Comparison of ENCODE assay signal across 8 cellular contexts in the genomic region with DNA sequence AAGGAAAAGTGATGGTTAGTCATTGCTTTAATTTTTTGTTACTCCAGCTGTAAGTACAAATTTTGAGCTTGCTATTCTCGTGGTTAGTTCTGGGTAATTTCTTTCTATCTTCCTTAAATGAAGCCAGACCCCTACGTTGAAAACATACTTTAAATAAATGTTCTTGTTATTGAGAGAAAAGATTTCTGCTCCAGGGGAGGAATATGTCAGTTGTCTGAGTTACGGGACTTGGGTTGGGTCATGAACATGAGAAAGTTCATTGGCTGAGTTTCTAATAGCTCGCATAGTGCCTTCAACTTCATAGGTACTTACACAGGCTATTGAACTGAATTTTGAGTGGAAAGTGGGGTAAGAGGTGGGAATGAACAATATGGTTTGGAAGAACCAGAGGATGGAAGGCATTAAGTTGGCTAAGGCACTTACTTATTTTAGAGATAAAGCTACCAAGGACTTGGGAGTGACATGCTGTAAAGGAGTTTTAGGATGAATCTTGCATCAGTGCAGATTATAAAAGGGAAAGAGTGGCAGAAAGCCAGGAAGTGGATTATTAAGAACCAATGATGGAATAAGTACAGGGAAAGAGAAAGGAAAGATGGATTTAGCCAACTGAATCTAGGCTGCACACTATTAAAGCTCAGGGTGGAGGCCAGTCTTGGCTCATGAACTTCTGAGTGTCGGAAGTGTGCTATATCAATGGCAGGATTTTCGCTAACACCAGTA. TPM values are rescaled to one million over a fixed set of nuclear protein-coding genes. Genes with fewer than 3 reads are reported as not detected.
DNase-seq lines count a peak whose midpoint lies in the region; ATAC-seq and TF ChIP-seq lines count a peak whose summit lies in the region.

No MANE protein-coding gene starts in this region.

- POLR2A ChIA-PET in AG04450 (lab: Yijun Ruan, JAX): interaction anchor here (1.3 kb wide), 1 partner anchor 7 kb away, joined by 4 read pairs; no protein-coding TSS in a partner anchor
- POLR2A ChIA-PET in MCF 10A (lab: Yijun Ruan, JAX): interaction anchor here (0.6 to 6.3 kb wide), 11 partner anchors 8 to 1804 kb away, joined by 3 to 63 read pairs (median 3); partner anchors contain the start of gene RPL14

- H3K27ac Mint-ChIP-seq in MCF 10A (ENCODE audit: low read depth, unreplicated experiment): peak overlapping the region; percentile 96

- peaks cover 68% of the 10 kb centered on the region for H3K36me3 Mint-ChIP-seq in MCF 10A (ENCODE audit: insufficient read depth, unreplicated experiment)

- H2BK15ac ChIP-seq in mesendoderm (replicated peaks; ENCODE audit: low read depth): no peak overlapping the region

- no peak overlapping the region for H3K18ac ChIP-seq in mesendoderm (ENCODE audit: low read length)

- no CpG with 5 or more reads among the region's 6 CpGs for WGBS in mesendoderm (ENCODE audit: extremely low coverage, insufficient coverage, low lambda C conversion rate)

- H3K9me3 Mint-ChIP-seq in MCF 10A (ENCODE audit: unreplicated experiment): no peaks in the 10 kb centered on the region

- H3K27me3 ChIP-seq in AG04450 (ENCODE audit: control insufficient read depth, insufficient read depth, low read length) (no peaks in the 10 kb centered on the region), HL-60 (ENCODE audit: insufficient read depth, poor library complexity, severe bottlenecking) (no peaks in the 10 kb centered on the region), mesendoderm (ENCODE audit: insufficient read depth, low read length, poor library complexity) (no peaks in the 10 kb centered on the region)

- H3K79me2 ChIP-seq in mesendoderm (ENCODE audit: control insufficient read depth, insufficient read depth, low read length): peaks cover 34% of the 10 kb centered on the region

- intact Hi-C loops in MCF 10A (cut with micrococcal nuclease): loop anchor here (2.0 to 10.0 kb wide), 2 partner anchors 23 to 907 kb away; no protein-coding TSS in a partner anchor

- H3K9ac ChIP-seq in mesendoderm (ENCODE audit: low read length): peak overlapping the region; percentile 100

- no peak overlapping the region for H2BK120ac ChIP-seq in mesendoderm (ENCODE audit: low read depth, low read length)

- ATAC-seq in GM21786 (IDR thresholded peaks at IDR 0.05; ENCODE audit: unreplicated experiment): no peak

- peak overlapping the region; percentile 97 for H3K4me2 ChIP-seq in mesendoderm (ENCODE audit: low read length)

- H3K9me3 ChIP-seq in AG04450 (ENCODE audit: control insufficient read depth, insufficient read depth, low read length): no peaks in the 10 kb centered on the region

- peaks cover 14% of the 10 kb centered on the region for H3K79me1 ChIP-seq in mesendoderm (ENCODE audit: low read length)

- no peak overlapping the region for H4K5ac ChIP-seq in mesendoderm (ENCODE audit: low read length)

- peaks cover 13% of the 10 kb centered on the region for H3K4me1 Mint-ChIP-seq in MCF 10A (ENCODE audit: insufficient read depth, unreplicated experiment)

- H3K4ac ChIP-seq in mesendoderm (ENCODE audit: low read depth, low read length): no peak overlapping the region

- peak overlapping the region; percentile 37 for H3K23ac ChIP-seq in mesendoderm (ENCODE audit: low read length)

- no peak overlapping the region for H2BK5ac ChIP-seq in mesendoderm (ENCODE audit: low read length)

- no peak for DNase-seq in AG04450 (ENCODE audit: low read depth, low spot score)
- DNase-seq in HL-60 (ENCODE audit: low read depth in 1 of 2, low spot score in 1 of 2): peak in 1 of 2 experiments; percentile 38
- peak; percentile 20 for DNase-seq in MCF 10A (ENCODE audit: unreplicated experiment)
- DNase-seq in mesendoderm: no peak
- no peak for DNase-seq in amygdala (lab: John Stamatoyannopoulos, UW)
- no peak for DNase-seq in stimulated activated CD4-positive, alpha-beta T cell treated with anti-CD3 and anti-CD28 coated beads, Interleukin-4, amount 100 ng/mL, for 4 hours
- no peak for DNase-seq in D341Med (ENCODE audit: low spot score)

- peak overlapping the region; percentile 80 for H3K4me3 Mint-ChIP-seq in MCF 10A (ENCODE audit: unreplicated experiment)

- no peak overlapping the region for H4K8ac ChIP-seq in mesendoderm (ENCODE audit: low read depth, low read length)

- peak overlapping the region; percentile 96 for H3K56ac ChIP-seq in mesendoderm (ENCODE audit: low read length)

- H3K36me3 ChIP-seq in mesendoderm (ENCODE audit: control insufficient read depth, insufficient read depth, low read length): peaks cover 25% of the 10 kb centered on the region

- CTCF ChIA-PET in AG04450 (lab: Charles Lee): interaction anchor here (0.7 to 2.8 kb wide), 4 partner anchors 9 to 38 kb away, joined by 3 to 12 read pairs (median 6); no protein-coding TSS in a partner anchor
- CTCF ChIA-PET in MCF 10A (lab: Yijun Ruan, JAX): interaction anchor here (0.7 to 3.3 kb wide), 5 partner anchors 9 to 91 kb away, joined by 3 to 21 read pairs (median 4); no protein-coding TSS in a partner anchor

- peaks cover 7% of the 10 kb centered on the region for H3K4me1 ChIP-seq in mesendoderm (ENCODE audit: control insufficient read depth, low read depth, low read length)

- no peak overlapping the region for H3K27ac ChIP-seq in AG04450 (ENCODE audit: low read depth, low read length)
- peak overlapping the region; percentile 94 for H3K27ac ChIP-seq in HL-60 (replicated peaks)
- H3K27ac ChIP-seq in mesendoderm (ENCODE audit: low read depth, low read length): peak overlapping the region; percentile 22

- H3K27me3 Mint-ChIP-seq in MCF 10A (ENCODE audit: insufficient read depth, unreplicated experiment): no peaks in the 10 kb centered on the region

- BruUV-seq in MCF 10A (replicated peaks; lab: Mats Ljungman, UMichigan): no TSS peak

- H3K4me3 ChIP-seq in AG04450 (ENCODE audit: low read depth, low read length): peak overlapping the region; percentile 85
- peak overlapping the region; percentile 75 for H3K4me3 ChIP-seq in HL-60 (replicated peaks; ENCODE audit: insufficient read depth, low read length)
- H3K4me3 ChIP-seq in mesendoderm (ENCODE audit: low read length): peak overlapping the region; percentile 94

- no peak for TF ChIP-seq CTCF in AG04450 (IDR thresholded peaks at IDR 0.05; ENCODE audit: low read depth, low read length)
- no peak for TF ChIP-seq CTCF in HL-60 (IDR thresholded peaks at IDR 0.05; ENCODE audit: insufficient read depth, low read length)
- no peak for TF ChIP-seq CTCF in MCF 10A (IDR thresholded peaks at IDR 0.05; ENCODE audit: unreplicated experiment)

- no peak overlapping the region for H2AK5ac ChIP-seq in mesendoderm (ENCODE audit: low read length)

RNA-seq across cellular contexts. Expression of gene RPSA, which starts 1.4 kb away (rescaled TPM):
- 3,266 and 3,502 TPM in 2 replicates for polyA plus RNA-seq in AG04450 (2011; rRNA removed)
- polyA minus RNA-seq in AG04450 (2011; rRNA and poly(A)+ RNA removed): 900 and 1,062 TPM in 2 replicates
- total RNA-seq in MCF 10A (2022): 1,984 and 2,115 TPM in 2 replicates
- polyA plus RNA-seq in mesendoderm (2013, experiment 1 of 2): 2,947 TPM
- polyA plus RNA-seq in mesendoderm (2013, experiment 2 of 2): 2,912 TPM

RNA-seq across cellular contexts. Expression of gene SLC25A38, which starts 24.8 kb away (rescaled TPM):
- 33.1 and 34.7 TPM in 2 replicates for polyA plus RNA-seq in AG04450 (2011; rRNA removed)
- 27.2 and 30.8 TPM in 2 replicates for polyA minus RNA-seq in AG04450 (2011; rRNA and poly(A)+ RNA removed)
- total RNA-seq in MCF 10A (2022): 37.6 and 45.9 TPM in 2 replicates
- polyA plus RNA-seq in mesendoderm (2013, experiment 1 of 2): 31.4 TPM
- polyA plus RNA-seq in mesendoderm (2013, experiment 2 of 2): 31.1 TPM

RNA-seq across cellular contexts. Expression of gene MOBP, which starts 59.5 kb away (rescaled TPM):
- not detected in 2 replicates for polyA plus RNA-seq in AG04450 (2011; rRNA removed)
- not detected in 2 replicates for polyA minus RNA-seq in AG04450 (2011; rRNA and poly(A)+ RNA removed)
- 0.21 TPM in 1 of 2 replicates, not detected in the other for total RNA-seq in MCF 10A (2022)
- 0.15 TPM for polyA plus RNA-seq in mesendoderm (2013, experiment 1 of 2)
- polyA plus RNA-seq in mesendoderm (2013, experiment 2 of 2): 0.22 TPM
